ENCODE assay signal across 8 cellular contexts in the genomic region with DNA sequence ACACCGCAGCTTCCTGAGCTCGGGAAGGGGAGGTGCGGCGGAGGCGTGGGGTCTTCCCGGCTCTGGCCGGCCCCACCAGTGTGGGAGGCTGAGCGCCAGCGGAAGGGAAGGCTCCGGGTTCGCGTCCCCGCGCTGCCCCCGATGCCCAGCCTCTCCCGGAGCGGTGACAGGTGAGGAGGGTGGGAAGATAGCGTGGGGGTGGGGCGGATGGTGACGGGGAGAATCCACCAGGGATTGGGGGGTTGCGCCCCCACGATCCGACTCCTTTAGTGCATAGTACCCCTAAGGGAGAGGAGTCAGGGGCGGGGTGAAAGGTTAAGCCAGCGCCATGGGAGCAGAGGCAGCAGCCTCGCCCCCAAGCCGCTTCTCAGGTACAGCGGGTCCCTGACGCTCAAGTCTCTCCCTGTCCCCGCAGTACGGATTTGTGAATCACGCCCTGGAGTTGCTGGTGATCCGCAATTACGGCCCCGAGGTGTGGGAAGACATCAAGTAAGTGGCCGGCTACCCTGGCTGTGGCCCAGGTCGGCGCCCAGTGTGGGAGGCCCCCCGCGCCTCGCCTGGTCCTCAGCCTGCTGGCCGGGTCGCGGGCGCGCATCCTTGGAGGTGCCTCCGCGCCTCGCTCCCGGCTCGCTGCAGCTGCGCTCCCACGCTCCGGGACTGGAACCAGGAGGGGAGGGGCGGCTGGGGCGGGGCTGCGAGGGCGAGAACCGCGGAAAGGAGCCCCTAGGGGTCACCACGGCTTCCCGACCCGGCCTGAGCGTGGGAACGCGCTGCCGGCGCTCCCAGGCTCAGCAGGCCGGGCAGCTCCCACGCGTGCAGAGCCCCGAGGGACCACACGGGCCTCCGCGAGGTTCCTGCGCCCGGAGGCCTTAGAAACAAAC. TPM values are rescaled to one million over a fixed set of nuclear protein-coding genes. Genes with fewer than 3 reads are reported as not detected.
DNase-seq lines count a peak whose midpoint lies in the region; ATAC-seq and TF ChIP-seq lines count a peak whose summit lies in the region.

No MANE protein-coding gene starts in this region.

- no peaks in the 10 kb centered on the region for H3K4me1 Mint-ChIP-seq in activated T-helper 17 cell treated with anti-CD3 and anti-CD28 coated beads, Interleukin-2, amount 50 U/mL, for 72 hours

- H4K20me1 ChIP-seq in osteoblast (ENCODE audit: insufficient read depth, low read length) = no peaks in the 10 kb centered on the region

- peak overlapping the region; percentile 74 for H3K4me3 ChIP-seq in osteoblast (ENCODE audit: insufficient read depth, low read length)

- no peak for TF ChIP-seq CTCF in osteoblast (IDR thresholded peaks at IDR 0.05; ENCODE audit: extremely low read depth, low read depth, low read length)

- ATAC-seq in GM19351 (IDR thresholded peaks at IDR 0.05; ENCODE audit: unreplicated experiment) (peak; percentile 13), Right ventricle myocardium superior (ENCODE audit: poor library complexity) (peak; percentile 79)
- ATAC-seq in activated T-helper 17 cell treated with anti-CD3 and anti-CD28 coated beads, Interleukin-2, amount 50 U/mL, for 72 hours (replicated peaks) = peak; percentile 6

- H3K27me3 ChIP-seq in osteoblast (ENCODE audit: insufficient read depth, low read length) = no peaks in the 10 kb centered on the region

- intact Hi-C loops in Right ventricle myocardium superior (cut with DNase I) = no loop called here

- H3K27ac Mint-ChIP-seq in activated T-helper 17 cell treated with anti-CD3 and anti-CD28 coated beads, Interleukin-2, amount 50 U/mL, for 72 hours = no peak overlapping the region

- H3K79me2 ChIP-seq in osteoblast (ENCODE audit: insufficient read depth, low read length) = no peaks in the 10 kb centered on the region

- H3K9me3 ChIP-seq in osteoblast (ENCODE audit: low read depth, low read length) = no peaks in the 10 kb centered on the region

- no peak overlapping the region for H3K4me3 Mint-ChIP-seq in activated T-helper 17 cell treated with anti-CD3 and anti-CD28 coated beads, Interleukin-2, amount 50 U/mL, for 72 hours

- peaks cover 3% of the 10 kb centered on the region for H3K4me1 ChIP-seq in osteoblast (ENCODE audit: insufficient read depth, low read length)

- H3K36me3 Mint-ChIP-seq in activated T-helper 17 cell treated with anti-CD3 and anti-CD28 coated beads, Interleukin-2, amount 50 U/mL, for 72 hours (ENCODE audit: low read depth) = no peaks in the 10 kb centered on the region

- peak overlapping the region; percentile 86 for H3K4me2 ChIP-seq in osteoblast (ENCODE audit: insufficient read depth, low read length)

- DNase-seq in C1 segment of cervical spinal cord (lab: John Stamatoyannopoulos, UW) (peak in 10 of 14 donors; percentile 5 to 69 (median 43)), HK-2 (ENCODE audit: unreplicated experiment) (peak; percentile 39), Right ventricle myocardium superior (peak; percentile 85), osteoblast (ENCODE audit: insufficient read length, low spot score, missing footprints) (peak; percentile 82), NK-92 (lab: John Stamatoyannopoulos, UW; ENCODE audit: unreplicated experiment) (no peak), SHP77 (lab: John Stamatoyannopoulos, UW) (no peak)

- H3K36me3 ChIP-seq in osteoblast (ENCODE audit: insufficient read depth, low read length) = no peaks in the 10 kb centered on the region

- H3K9me3 Mint-ChIP-seq in activated T-helper 17 cell treated with anti-CD3 and anti-CD28 coated beads, Interleukin-2, amount 50 U/mL, for 72 hours = peaks cover 4% of the 10 kb centered on the region

- no peak overlapping the region for H3K27ac ChIP-seq in osteoblast (ENCODE audit: low read depth, low read length)

- peaks cover 27% of the 10 kb centered on the region for H3K27me3 Mint-ChIP-seq in activated T-helper 17 cell treated with anti-CD3 and anti-CD28 coated beads, Interleukin-2, amount 50 U/mL, for 72 hours

- peak overlapping the region; percentile 85 for H2AFZ ChIP-seq in osteoblast (ENCODE audit: low read length)

RNA-seq across cellular contexts. Expression of a gene that starts 0.8 kb away (rescaled TPM):
- total RNA-seq in activated T-helper 17 cell treated with anti-CD3 and anti-CD28 coated beads, Interleukin-2, amount 50 U/mL, for 72 hours = under 1 TPM in 1 of 2 donors, not detected in 1; 0.11 TPM
- total RNA-seq in Right ventricle myocardium superior (25.1 TPM), osteoblast (1.1 and 2.9 TPM in 2 replicates)

Comparison
In these comparisons a context has a peak if more than half of its experiments do, and no peak if none do; other contexts are left out.
1. DNase-seq: peak in C1 segment of cervical spinal cord (10 of 14), HK-2 (single experiment), Right ventricle myocardium superior (single experiment) and osteoblast (single experiment); none in NK-92 (single experiment) and SHP77 (0 of 2).
2. ATAC-seq: peak in every context shown above with its lines; median percentile 79 in Right ventricle myocardium superior; 13 in GM19351; 6 in activated T-helper 17 cell treated with anti-CD3 and anti-CD28 coated beads, Interleukin-2, amount 50 U/mL, for 72 hours.